In genomic region chr19:11587302-11587972, GRCh38 we compare ENCODE assay signal across 8 cellular contexts. TPM values are rescaled to one million over a fixed set of nuclear protein-coding genes. Genes with fewer than 3 reads are reported as not detected.
DNase-seq lines count a peak whose midpoint lies in the region; ATAC-seq and TF ChIP-seq lines count a peak whose summit lies in the region.

No MANE protein-coding gene starts in this region.

- H3K27me3 Mint-ChIP-seq in activated T-helper 1 cell treated with anti-CD3 and anti-CD28 coated beads, Interleukin-12 subunit alpha, Interleukin-12 subunit beta, Interleukin-2, Interleukin-4 antibody, amounts not matched to agents 30 ng/mL and 10 ng/mL and 1 ng/mL, durations not matched to agents 14 hours and 24 hours and 36 hours (ENCODE audit: insufficient read depth): peaks cover 2% of the 10 kb centered on the region

- H3K4me1 Mint-ChIP-seq in activated T-helper 1 cell treated with anti-CD3 and anti-CD28 coated beads, Interleukin-12 subunit alpha, Interleukin-12 subunit beta, Interleukin-2, Interleukin-4 antibody, amounts not matched to agents 30 ng/mL and 10 ng/mL and 1 ng/mL, durations not matched to agents 14 hours and 24 hours and 36 hours (ENCODE audit: low read depth): peaks cover 12% of the 10 kb centered on the region

- H3K27me3 ChIP-seq in DND-41 (ENCODE audit: insufficient read depth, low read length, poor library complexity): no peaks in the 10 kb centered on the region

- peak; percentile 93 for ATAC-seq in DND-41 (ENCODE audit: insufficient read depth, low read depth)
- no peak for ATAC-seq in GM19467 (IDR thresholded peaks at IDR 0.05; ENCODE audit: unreplicated experiment)

- H3K4me3 ChIP-seq in DND-41 (ENCODE audit: low read depth in 1 of 2, low read length in 2 of 2) (no peak overlapping the region), LNCaP clone FGC (ENCODE audit: low read depth, low read length) (no peak overlapping the region)

- H3K36me3 ChIP-seq in DND-41 (ENCODE audit: insufficient read depth, low read length): no peaks in the 10 kb centered on the region

- intact Hi-C loops in activated T-helper 1 cell treated with anti-CD3 and anti-CD28 coated beads, Interleukin-12 subunit alpha, Interleukin-12 subunit beta, Interleukin-2, Interleukin-4 antibody, amounts not matched to agents 30 ng/mL and 10 ng/mL and 1 ng/mL, durations not matched to agents 14 hours and 24 hours and 36 hours (cut with micrococcal nuclease): loop anchor here (1.0 to 2.0 kb wide), 5 partner anchors 27 to 293 kb away; partner anchors contain the start of gene ECSIT

- no peaks in the 10 kb centered on the region for H3K9me3 Mint-ChIP-seq in activated T-helper 1 cell treated with anti-CD3 and anti-CD28 coated beads, Interleukin-12 subunit alpha, Interleukin-12 subunit beta, Interleukin-2, Interleukin-4 antibody, amounts not matched to agents 30 ng/mL and 10 ng/mL and 1 ng/mL, durations not matched to agents 14 hours and 24 hours and 36 hours

- H3K27ac ChIP-seq in DND-41 (ENCODE audit: low read length): no peak overlapping the region

- no peaks in the 10 kb centered on the region for H4K20me1 ChIP-seq in DND-41 (ENCODE audit: insufficient read depth, low read length)

- peak; percentile 84 for DNase-seq in DND-41
- DNase-seq in LNCaP clone FGC (ENCODE audit: low read depth): no peak
- DNase-seq in RPMI8226: peak; percentile 75
- peak; percentile 70 for DNase-seq in activated T-helper 1 cell treated with anti-CD3 and anti-CD28 coated beads, Interleukin-12 subunit alpha, Interleukin-12 subunit beta, Interleukin-2, Interleukin-4 antibody, amounts not matched to agents 30 ng/mL and 10 ng/mL and 1 ng/mL, durations not matched to agents 14 hours and 24 hours and 36 hours (ENCODE audit: low spot score)
- peak; percentile 53 for DNase-seq in fibroblast of the conjunctiva (ENCODE audit: low read depth)
- DNase-seq in occipital lobe (lab: John Stamatoyannopoulos, UW): peak; percentile 42
- DNase-seq in stromal cell of bone marrow (ENCODE audit: low read depth): peak; percentile 40

- TF ChIP-seq CTCF in DND-41 (IDR thresholded peaks at IDR 0.05; ENCODE audit: borderline replicate concordance, extremely low read depth, low read length, poor library complexity, severe bottlenecking) (peak; percentile 96), LNCaP clone FGC (IDR thresholded peaks at IDR 0.05; ENCODE audit: control insufficient read depth, extremely low read depth, insufficient read depth) (peak; percentile 94)

- H3K36me3 Mint-ChIP-seq in activated T-helper 1 cell treated with anti-CD3 and anti-CD28 coated beads, Interleukin-12 subunit alpha, Interleukin-12 subunit beta, Interleukin-2, Interleukin-4 antibody, amounts not matched to agents 30 ng/mL and 10 ng/mL and 1 ng/mL, durations not matched to agents 14 hours and 24 hours and 36 hours (ENCODE audit: low read depth): no peaks in the 10 kb centered on the region

- peak overlapping the region; percentile 9 for H3K27ac Mint-ChIP-seq in activated T-helper 1 cell treated with anti-CD3 and anti-CD28 coated beads, Interleukin-12 subunit alpha, Interleukin-12 subunit beta, Interleukin-2, Interleukin-4 antibody, amounts not matched to agents 30 ng/mL and 10 ng/mL and 1 ng/mL, durations not matched to agents 14 hours and 24 hours and 36 hours

- H2AFZ ChIP-seq in DND-41 (ENCODE audit: low read depth, low read length): peak overlapping the region; percentile 54

- H3K4me2 ChIP-seq in DND-41 (ENCODE audit: insufficient read depth, low read length): peak overlapping the region; percentile 23

- peak overlapping the region; percentile 15; the same call in 1 of the 2 replicates for H3K9ac ChIP-seq in DND-41 (ENCODE audit: low read depth, low read length)

- peaks cover 8% of the 10 kb centered on the region; the same call in 1 of the 2 replicates for H3K4me1 ChIP-seq in DND-41 (ENCODE audit: insufficient read depth, low read length)

- no peak overlapping the region for H3K4me3 Mint-ChIP-seq in activated T-helper 1 cell treated with anti-CD3 and anti-CD28 coated beads, Interleukin-12 subunit alpha, Interleukin-12 subunit beta, Interleukin-2, Interleukin-4 antibody, amounts not matched to agents 30 ng/mL and 10 ng/mL and 1 ng/mL, durations not matched to agents 14 hours and 24 hours and 36 hours

- H3K9me3 ChIP-seq in DND-41 (ENCODE audit: insufficient read depth, low read length, severe bottlenecking): no peaks in the 10 kb centered on the region

- H3K79me2 ChIP-seq in DND-41 (ENCODE audit: insufficient read depth, low read length): no peaks in the 10 kb centered on the region

RNA-seq across cellular contexts. Expression of gene ZNF627, which starts 9.8 kb away (rescaled TPM):
- total RNA-seq in activated T-helper 1 cell treated with anti-CD3 and anti-CD28 coated beads, Interleukin-12 subunit alpha, Interleukin-12 subunit beta, Interleukin-2, Interleukin-4 antibody, amounts not matched to agents 30 ng/mL and 10 ng/mL and 1 ng/mL, durations not matched to agents 14 hours and 24 hours and 36 hours: 4.3 and 5.2 TPM in 2 replicates
- 82.0 TPM for total RNA-seq in occipital lobe

RNA-seq across cellular contexts. Expression of gene ACP5, which starts 10.0 kb away (rescaled TPM):
- 12.0 and 13.4 TPM in 2 replicates for total RNA-seq in activated T-helper 1 cell treated with anti-CD3 and anti-CD28 coated beads, Interleukin-12 subunit alpha, Interleukin-12 subunit beta, Interleukin-2, Interleukin-4 antibody, amounts not matched to agents 30 ng/mL and 10 ng/mL and 1 ng/mL, durations not matched to agents 14 hours and 24 hours and 36 hours
- total RNA-seq in occipital lobe: 0.78 TPM

RNA-seq across cellular contexts. Expression of gene ELOF1, which starts 28.4 kb away (rescaled TPM):
- 76.7 and 77.6 TPM in 2 replicates for total RNA-seq in activated T-helper 1 cell treated with anti-CD3 and anti-CD28 coated beads, Interleukin-12 subunit alpha, Interleukin-12 subunit beta, Interleukin-2, Interleukin-4 antibody, amounts not matched to agents 30 ng/mL and 10 ng/mL and 1 ng/mL, durations not matched to agents 14 hours and 24 hours and 36 hours
- 14.2 TPM for total RNA-seq in occipital lobe

RNA-seq across cellular contexts. Expression of gene CNN1, which starts 48.8 kb away (rescaled TPM):
- not detected in 2 replicates for total RNA-seq in activated T-helper 1 cell treated with anti-CD3 and anti-CD28 coated beads, Interleukin-12 subunit alpha, Interleukin-12 subunit beta, Interleukin-2, Interleukin-4 antibody, amounts not matched to agents 30 ng/mL and 10 ng/mL and 1 ng/mL, durations not matched to agents 14 hours and 24 hours and 36 hours
- not detected for total RNA-seq in occipital lobe

RNA-seq across cellular contexts. Expression of gene ECSIT, which starts 58.5 kb away (rescaled TPM):
- total RNA-seq in activated T-helper 1 cell treated with anti-CD3 and anti-CD28 coated beads, Interleukin-12 subunit alpha, Interleukin-12 subunit beta, Interleukin-2, Interleukin-4 antibody, amounts not matched to agents 30 ng/mL and 10 ng/mL and 1 ng/mL, durations not matched to agents 14 hours and 24 hours and 36 hours: 37.3 and 38.8 TPM in 2 replicates
- 25.3 TPM for total RNA-seq in occipital lobe

Comparison
In these comparisons a context has a peak if more than half of its experiments do, and no peak if none do; other contexts are left out.
1. RNA of gene ZNF627, which starts 9.8 kb away (total RNA-seq): 82.0 TPM in occipital lobe (single experiment); 4.3 to 5.2 TPM in activated T-helper 1 cell treated with anti-CD3 and anti-CD28 coated beads, Interleukin-12 subunit alpha, Interleukin-12 subunit beta, Interleukin-2, Interleukin-4 antibody, amounts not matched to agents 30 ng/mL and 10 ng/mL and 1 ng/mL, durations not matched to agents 14 hours and 24 hours and 36 hours; every median in the first group is over 10 times any median in the second.